2 cellular contexts compared by ENCODE assay signal in the genomic region with DNA sequence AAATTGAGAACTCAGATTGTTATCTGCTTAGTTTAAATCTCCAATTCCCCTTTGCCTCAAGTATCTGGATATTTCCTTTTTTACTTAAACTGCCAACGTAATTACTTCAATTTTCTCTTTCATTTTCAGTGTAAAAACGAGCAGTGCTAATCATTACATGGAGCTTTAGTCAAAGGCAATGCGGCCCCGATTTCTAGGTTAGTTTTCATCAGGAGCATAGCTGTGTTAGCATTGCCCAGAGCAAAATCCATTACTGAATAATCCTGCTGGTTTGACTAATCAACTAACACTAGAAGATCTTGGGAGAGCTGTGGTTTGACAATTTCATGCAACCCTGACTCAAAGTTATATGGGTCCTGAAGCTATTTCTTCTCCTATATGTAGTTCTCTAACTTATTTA.
TF ChIP-seq lines count a peak whose summit lies in the region.

No MANE protein-coding gene starts in this region.

TF ChIP-seq in GM23338, 12 proteins besides CTCF, POLR2A, EP300 and RAD21:
- TF ChIP-seq EZH2 (IDR thresholded peaks at IDR 0.05; ENCODE audit: low read depth, unreplicated experiment) (no peak), CREB1 (CRISPR knock-in tag; IDR thresholded peaks at IDR 0.05; ENCODE audit: low read depth) (no peak), JUNB (IDR thresholded peaks at IDR 0.05; ENCODE audit: unreplicated experiment) (no peak), STAT1 (IDR thresholded peaks at IDR 0.05; ENCODE audit: unreplicated experiment) (no peak), ZNF114 (CRISPR knock-in tag; IDR thresholded peaks at IDR 0.05) (no peak), POLR2AphosphoS5 (IDR thresholded peaks at IDR 0.05; ENCODE audit: low read depth) (no peak)
- TF ChIP-seq, protein P1, sequence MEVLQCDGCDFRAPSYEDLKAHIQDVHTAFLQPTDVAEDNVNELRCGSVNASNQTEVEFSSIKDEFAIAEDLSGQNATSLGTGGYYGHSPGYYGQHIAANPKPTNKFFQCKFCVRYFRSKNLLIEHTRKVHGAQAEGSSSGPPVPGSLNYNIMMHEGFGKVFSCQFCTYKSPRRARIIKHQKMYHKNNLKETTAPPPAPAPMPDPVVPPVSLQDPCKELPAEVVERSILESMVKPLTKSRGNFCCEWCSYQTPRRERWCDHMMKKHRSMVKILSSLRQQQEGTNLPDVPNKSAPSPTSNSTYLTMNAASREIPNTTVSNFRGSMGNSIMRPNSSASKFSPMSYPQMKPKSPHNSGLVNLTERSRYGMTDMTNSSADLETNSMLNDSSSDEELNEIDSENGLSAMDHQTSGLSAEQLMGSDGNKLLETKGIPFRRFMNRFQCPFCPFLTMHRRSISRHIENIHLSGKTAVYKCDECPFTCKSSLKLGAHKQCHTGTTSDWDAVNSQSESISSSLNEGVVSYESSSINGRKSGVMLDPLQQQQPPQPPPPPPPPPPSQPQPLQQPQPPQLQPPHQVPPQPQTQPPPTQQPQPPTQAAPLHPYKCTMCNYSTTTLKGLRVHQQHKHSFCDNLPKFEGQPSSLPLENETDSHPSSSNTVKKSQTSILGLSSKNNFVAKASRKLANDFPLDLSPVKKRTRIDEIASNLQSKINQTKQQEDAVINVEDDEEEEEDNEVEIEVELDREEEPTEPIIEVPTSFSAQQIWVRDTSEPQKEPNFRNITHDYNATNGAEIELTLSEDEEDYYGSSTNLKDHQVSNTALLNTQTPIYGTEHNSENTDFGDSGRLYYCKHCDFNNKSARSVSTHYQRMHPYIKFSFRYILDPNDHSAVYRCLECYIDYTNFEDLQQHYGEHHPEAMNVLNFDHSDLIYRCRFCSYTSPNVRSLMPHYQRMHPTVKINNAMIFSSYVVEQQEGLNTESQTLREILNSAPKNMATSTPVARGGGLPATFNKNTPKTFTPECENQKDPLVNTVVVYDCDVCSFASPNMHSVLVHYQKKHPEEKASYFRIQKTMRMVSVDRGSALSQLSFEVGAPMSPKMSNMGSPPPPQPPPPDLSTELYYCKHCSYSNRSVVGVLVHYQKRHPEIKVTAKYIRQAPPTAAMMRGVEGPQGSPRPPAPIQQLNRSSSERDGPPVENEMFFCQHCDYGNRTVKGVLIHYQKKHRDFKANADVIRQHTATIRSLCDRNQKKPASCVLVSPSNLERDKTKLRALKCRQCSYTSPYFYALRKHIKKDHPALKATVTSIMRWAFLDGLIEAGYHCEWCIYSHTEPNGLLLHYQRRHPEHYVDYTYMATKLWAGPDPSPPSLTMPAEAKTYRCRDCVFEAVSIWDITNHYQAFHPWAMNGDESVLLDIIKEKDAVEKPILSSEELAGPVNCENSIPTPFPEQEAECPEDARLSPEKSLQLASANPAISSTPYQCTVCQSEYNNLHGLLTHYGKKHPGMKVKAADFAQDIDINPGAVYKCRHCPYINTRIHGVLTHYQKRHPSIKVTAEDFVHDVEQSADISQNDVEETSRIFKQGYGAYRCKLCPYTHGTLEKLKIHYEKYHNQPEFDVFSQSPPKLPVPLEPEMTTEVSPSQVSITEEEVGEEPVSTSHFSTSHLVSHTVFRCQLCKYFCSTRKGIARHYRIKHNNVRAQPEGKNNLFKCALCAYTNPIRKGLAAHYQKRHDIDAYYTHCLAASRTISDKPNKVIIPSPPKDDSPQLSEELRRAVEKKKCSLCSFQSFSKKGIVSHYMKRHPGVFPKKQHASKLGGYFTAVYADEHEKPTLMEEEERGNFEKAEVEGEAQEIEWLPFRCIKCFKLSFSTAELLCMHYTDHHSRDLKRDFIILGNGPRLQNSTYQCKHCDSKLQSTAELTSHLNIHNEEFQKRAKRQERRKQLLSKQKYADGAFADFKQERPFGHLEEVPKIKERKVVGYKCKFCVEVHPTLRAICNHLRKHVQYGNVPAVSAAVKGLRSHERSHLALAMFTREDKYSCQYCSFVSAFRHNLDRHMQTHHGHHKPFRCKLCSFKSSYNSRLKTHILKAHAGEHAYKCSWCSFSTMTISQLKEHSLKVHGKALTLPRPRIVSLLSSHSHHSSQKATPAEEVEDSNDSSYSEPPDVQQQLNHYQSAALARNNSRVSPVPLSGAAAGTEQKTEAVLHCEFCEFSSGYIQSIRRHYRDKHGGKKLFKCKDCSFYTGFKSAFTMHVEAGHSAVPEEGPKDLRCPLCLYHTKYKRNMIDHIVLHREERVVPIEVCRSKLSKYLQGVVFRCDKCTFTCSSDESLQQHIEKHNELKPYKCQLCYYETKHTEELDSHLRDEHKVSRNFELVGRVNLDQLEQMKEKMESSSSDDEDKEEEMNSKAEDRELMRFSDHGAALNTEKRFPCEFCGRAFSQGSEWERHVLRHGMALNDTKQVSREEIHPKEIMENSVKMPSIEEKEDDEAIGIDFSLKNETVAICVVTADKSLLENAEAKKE (CRISPR knock-in tag; IDR thresholded peaks at IDR 0.05), result no peak
- TF ChIP-seq, protein P2, sequence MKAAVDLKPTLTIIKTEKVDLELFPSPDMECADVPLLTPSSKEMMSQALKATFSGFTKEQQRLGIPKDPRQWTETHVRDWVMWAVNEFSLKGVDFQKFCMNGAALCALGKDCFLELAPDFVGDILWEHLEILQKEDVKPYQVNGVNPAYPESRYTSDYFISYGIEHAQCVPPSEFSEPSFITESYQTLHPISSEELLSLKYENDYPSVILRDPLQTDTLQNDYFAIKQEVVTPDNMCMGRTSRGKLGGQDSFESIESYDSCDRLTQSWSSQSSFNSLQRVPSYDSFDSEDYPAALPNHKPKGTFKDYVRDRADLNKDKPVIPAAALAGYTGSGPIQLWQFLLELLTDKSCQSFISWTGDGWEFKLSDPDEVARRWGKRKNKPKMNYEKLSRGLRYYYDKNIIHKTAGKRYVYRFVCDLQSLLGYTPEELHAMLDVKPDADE (IDR thresholded peaks at IDR 0.05), result no peak

TF ChIP-seq in H1, 55 proteins besides CTCF, POLR2A, EP300 and RAD21:
- no peak for TF ChIP-seq TCF12 (IDR thresholded peaks at IDR 0.05; ENCODE audit: low read depth, low read length)
- TF ChIP-seq NRF1 (IDR thresholded peaks at IDR 0.05; ENCODE audit: low read depth, low read length), result no peak
- TF ChIP-seq, protein P3, sequence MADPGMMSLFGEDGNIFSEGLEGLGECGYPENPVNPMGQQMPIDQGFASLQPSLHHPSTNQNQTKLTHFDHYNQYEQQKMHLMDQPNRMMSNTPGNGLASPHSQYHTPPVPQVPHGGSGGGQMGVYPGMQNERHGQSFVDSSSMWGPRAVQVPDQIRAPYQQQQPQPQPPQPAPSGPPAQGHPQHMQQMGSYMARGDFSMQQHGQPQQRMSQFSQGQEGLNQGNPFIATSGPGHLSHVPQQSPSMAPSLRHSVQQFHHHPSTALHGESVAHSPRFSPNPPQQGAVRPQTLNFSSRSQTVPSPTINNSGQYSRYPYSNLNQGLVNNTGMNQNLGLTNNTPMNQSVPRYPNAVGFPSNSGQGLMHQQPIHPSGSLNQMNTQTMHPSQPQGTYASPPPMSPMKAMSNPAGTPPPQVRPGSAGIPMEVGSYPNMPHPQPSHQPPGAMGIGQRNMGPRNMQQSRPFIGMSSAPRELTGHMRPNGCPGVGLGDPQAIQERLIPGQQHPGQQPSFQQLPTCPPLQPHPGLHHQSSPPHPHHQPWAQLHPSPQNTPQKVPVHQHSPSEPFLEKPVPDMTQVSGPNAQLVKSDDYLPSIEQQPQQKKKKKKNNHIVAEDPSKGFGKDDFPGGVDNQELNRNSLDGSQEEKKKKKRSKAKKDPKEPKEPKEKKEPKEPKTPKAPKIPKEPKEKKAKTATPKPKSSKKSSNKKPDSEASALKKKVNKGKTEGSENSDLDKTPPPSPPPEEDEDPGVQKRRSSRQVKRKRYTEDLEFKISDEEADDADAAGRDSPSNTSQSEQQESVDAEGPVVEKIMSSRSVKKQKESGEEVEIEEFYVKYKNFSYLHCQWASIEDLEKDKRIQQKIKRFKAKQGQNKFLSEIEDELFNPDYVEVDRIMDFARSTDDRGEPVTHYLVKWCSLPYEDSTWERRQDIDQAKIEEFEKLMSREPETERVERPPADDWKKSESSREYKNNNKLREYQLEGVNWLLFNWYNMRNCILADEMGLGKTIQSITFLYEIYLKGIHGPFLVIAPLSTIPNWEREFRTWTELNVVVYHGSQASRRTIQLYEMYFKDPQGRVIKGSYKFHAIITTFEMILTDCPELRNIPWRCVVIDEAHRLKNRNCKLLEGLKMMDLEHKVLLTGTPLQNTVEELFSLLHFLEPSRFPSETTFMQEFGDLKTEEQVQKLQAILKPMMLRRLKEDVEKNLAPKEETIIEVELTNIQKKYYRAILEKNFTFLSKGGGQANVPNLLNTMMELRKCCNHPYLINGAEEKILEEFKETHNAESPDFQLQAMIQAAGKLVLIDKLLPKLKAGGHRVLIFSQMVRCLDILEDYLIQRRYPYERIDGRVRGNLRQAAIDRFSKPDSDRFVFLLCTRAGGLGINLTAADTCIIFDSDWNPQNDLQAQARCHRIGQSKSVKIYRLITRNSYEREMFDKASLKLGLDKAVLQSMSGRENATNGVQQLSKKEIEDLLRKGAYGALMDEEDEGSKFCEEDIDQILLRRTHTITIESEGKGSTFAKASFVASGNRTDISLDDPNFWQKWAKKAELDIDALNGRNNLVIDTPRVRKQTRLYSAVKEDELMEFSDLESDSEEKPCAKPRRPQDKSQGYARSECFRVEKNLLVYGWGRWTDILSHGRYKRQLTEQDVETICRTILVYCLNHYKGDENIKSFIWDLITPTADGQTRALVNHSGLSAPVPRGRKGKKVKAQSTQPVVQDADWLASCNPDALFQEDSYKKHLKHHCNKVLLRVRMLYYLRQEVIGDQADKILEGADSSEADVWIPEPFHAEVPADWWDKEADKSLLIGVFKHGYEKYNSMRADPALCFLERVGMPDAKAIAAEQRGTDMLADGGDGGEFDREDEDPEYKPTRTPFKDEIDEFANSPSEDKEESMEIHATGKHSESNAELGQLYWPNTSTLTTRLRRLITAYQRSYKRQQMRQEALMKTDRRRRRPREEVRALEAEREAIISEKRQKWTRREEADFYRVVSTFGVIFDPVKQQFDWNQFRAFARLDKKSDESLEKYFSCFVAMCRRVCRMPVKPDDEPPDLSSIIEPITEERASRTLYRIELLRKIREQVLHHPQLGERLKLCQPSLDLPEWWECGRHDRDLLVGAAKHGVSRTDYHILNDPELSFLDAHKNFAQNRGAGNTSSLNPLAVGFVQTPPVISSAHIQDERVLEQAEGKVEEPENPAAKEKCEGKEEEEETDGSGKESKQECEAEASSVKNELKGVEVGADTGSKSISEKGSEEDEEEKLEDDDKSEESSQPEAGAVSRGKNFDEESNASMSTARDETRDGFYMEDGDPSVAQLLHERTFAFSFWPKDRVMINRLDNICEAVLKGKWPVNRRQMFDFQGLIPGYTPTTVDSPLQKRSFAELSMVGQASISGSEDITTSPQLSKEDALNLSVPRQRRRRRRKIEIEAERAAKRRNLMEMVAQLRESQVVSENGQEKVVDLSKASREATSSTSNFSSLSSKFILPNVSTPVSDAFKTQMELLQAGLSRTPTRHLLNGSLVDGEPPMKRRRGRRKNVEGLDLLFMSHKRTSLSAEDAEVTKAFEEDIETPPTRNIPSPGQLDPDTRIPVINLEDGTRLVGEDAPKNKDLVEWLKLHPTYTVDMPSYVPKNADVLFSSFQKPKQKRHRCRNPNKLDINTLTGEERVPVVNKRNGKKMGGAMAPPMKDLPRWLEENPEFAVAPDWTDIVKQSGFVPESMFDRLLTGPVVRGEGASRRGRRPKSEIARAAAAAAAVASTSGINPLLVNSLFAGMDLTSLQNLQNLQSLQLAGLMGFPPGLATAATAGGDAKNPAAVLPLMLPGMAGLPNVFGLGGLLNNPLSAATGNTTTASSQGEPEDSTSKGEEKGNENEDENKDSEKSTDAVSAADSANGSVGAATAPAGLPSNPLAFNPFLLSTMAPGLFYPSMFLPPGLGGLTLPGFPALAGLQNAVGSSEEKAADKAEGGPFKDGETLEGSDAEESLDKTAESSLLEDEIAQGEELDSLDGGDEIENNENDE (IDR thresholded peaks at IDR 0.05; ENCODE audit: insufficient replicate concordance, low read length), result no peak
- TF ChIP-seq SAP30 (IDR thresholded peaks at IDR 0.05; ENCODE audit: insufficient read depth, insufficient replicate concordance, low read length), result no peak
